11 cellular contexts compared by ENCODE assay signal in the genomic region with DNA sequence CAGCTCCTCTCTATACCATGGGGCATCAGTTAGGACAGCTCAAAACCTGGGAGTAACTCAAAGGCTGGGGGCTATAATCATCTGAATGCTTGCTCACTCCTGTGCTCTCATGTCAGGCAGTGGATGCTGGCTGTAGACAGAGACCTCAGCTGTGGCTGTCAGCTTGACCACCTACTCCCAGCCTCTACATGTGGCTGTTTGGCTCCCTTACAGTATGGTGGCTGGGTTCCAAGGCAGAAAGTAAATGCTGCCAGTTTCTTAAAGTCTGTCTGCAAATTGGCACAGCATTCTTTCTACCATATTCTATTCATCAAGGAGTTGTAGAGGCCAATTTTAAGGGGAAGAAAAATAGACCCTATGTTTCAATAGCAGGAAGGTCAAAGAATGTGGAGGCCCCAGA.
A peak's percentile ranks its signal among the peaks of the same experiment; 100 is the strongest.
DNase-seq lines count a peak whose midpoint lies in the region; ATAC-seq and TF ChIP-seq lines count a peak whose summit lies in the region.
"Had no signal": no experiment of that assay in that cellular context is flagged by ENCODE, and none has a peak within 500 bp of the region (broad histone marks: within the 10 kb centered on the region; RNA-seq: fewer than 3 reads in every experiment).

No MANE protein-coding gene starts in this region.

- DNase-seq in Ammon's horn (ENCODE audit: low spot score) (peak; percentile 47), NCI-H446 (lab: John Stamatoyannopoulos, UW) (peak; percentile 37 to 78), dedifferentiated amniotic fluid mesenchymal stem cell (ENCODE audit: extremely low spot score) (peak; percentile 62), omental fat pad (ENCODE audit: low spot score) (no peak), HAP-1 (ENCODE audit: low spot score in 2 of 2) (no peak), spleen (no peak)
- DNase-seq: activated naive CD8-positive, alpha-beta T cell treated with anti-CD3 and anti-CD28 coated beads, Interleukin-2, amount 50 U/mL, for 24 hours; RPMI8226; stimulated activated CD4-positive, alpha-beta T cell treated with anti-CD3 and anti-CD28 coated beads, Interleukin-15, amount 100 ng/mL, for 24 hours had no signal

- H3K36me3 ChIP-seq in HAP-1 (replicated peaks) (no peaks in the 10 kb centered on the region), spleen (no peaks in the 10 kb centered on the region)

- H3K9me3 ChIP-seq in HAP-1 (no peaks in the 10 kb centered on the region), spleen (no peaks in the 10 kb centered on the region)

- TF ChIP-seq CTCF in omental fat pad (IDR thresholded peaks at IDR 0.05) = no peak
- TF ChIP-seq CTCF in spleen (IDR thresholded peaks at IDR 0.05 in 8 of 11, conservative IDR thresholded peaks at IDR 0.05 in 3 of 11) = no peak

- in situ Hi-C loops in HAP-1 (cut with MboI; ENCODE audit: low sequenced_read_pairs) = loop anchor here (25.0 kb wide), 1 partner anchor 551 kb away; no protein-coding TSS in a partner anchor

- no peaks in the 10 kb centered on the region for H3K27me3 ChIP-seq in HAP-1 (ENCODE audit: low read depth)
- no peaks in the 10 kb centered on the region for H3K27me3 ChIP-seq in spleen (replicated peaks in 1 of 7)

- ATAC-seq in omental fat pad (ENCODE audit: low FRiP score) (peak; percentile 16), HG02610 (IDR thresholded peaks at IDR 0.05; ENCODE audit: unreplicated experiment) (no peak), HG03521 (IDR thresholded peaks at IDR 0.05; ENCODE audit: unreplicated experiment) (no peak)
- ATAC-seq: activated naive CD8-positive, alpha-beta T cell treated with anti-CD3 and anti-CD28 coated beads, Interleukin-2, amount 50 U/mL, for 24 hours had no signal

- no peak overlapping the region for H3K4me3 ChIP-seq in HAP-1
- no peak overlapping the region for H3K4me3 ChIP-seq in spleen

- intact Hi-C loops in spleen (cut with DNase I; ENCODE audit: low total_unique reads) = no loop called here

- H3K4me1 ChIP-seq in HAP-1 (peaks cover 40% of the 10 kb centered on the region), spleen (peaks cover 0 to 63% (median 26%) of the 10 kb centered on the region in 6 donors)

- no peak for TF ChIP-seq POLR2A in spleen (IDR thresholded peaks at IDR 0.05)

- H3K27ac ChIP-seq in spleen = no peak overlapping the region

Comparison
In these comparisons a context has a peak if more than half of its experiments do, and no peak if none do; other contexts are left out.
1. DNase-seq: peak in Ammon's horn (single experiment), NCI-H446 (2 of 2) and dedifferentiated amniotic fluid mesenchymal stem cell (single experiment); none in omental fat pad (single experiment), HAP-1 (0 of 2) and spleen (single experiment).